ENCODE assay signal across 34 cellular contexts in genomic region chr2:172887280-172887679, GRCh38.
"Had no signal": no experiment of that assay in that cellular context is flagged by ENCODE, and none has a peak within 500 bp of the region (broad histone marks: within the 10 kb centered on the region; RNA-seq: fewer than 3 reads in every experiment).

No MANE protein-coding gene starts in this region.

- H3K36me3 Mint-ChIP-seq: activated CD4-positive, alpha-beta memory T cell treated with anti-CD3 and anti-CD28 coated beads for 36 hours; activated CD8-positive, alpha-beta memory T cell treated with anti-CD3 and anti-CD28 coated beads, Interleukin-2, amount 10 ng/mL, durations not matched to agents 7 days and 5 days; activated naive CD4-positive, alpha-beta T cell treated with anti-CD3 and anti-CD28 coated beads, Interleukin-2, amount 10 ng/mL, durations not matched to agents 7 days and 5 days; activated naive CD4-positive, alpha-beta T cell treated with anti-CD3 and anti-CD28 coated beads, Interleukin-2, amount 50 U/mL, for 72 hours; activated naive CD8-positive, alpha-beta T cell treated with anti-CD3 and anti-CD28 coated beads, Interleukin-2, amount 10 ng/mL, durations not matched to agents 7 days and 5 days; brain had no signal

- ATAC-seq: activated CD4-positive, CD25-positive, alpha-beta regulatory T cell treated with anti-CD3 and anti-CD28 coated beads, Interleukin-2, amount 50 U/mL, for 24 hours; activated CD8-positive, alpha-beta memory T cell treated with anti-CD3 and anti-CD28 coated beads, Interleukin-2, amount 10 ng/mL, durations not matched to agents 7 days and 5 days; activated CD8-positive, alpha-beta T cell treated with anti-CD3 and anti-CD28 coated beads, Interleukin-2, amount 10 ng/mL, durations not matched to agents 7 days and 5 days; activated naive CD4-positive, alpha-beta T cell treated with anti-CD3 and anti-CD28 coated beads, Interleukin-2, amount 50 U/mL, for 72 hours; foreskin keratinocyte; gastrocnemius medialis; heart left ventricle; T-helper 17 cell had no signal

- H3K27ac ChIP-seq: ascending aorta, breast epithelium, colonic mucosa, epithelial cell of prostate, foreskin keratinocyte, gastrocnemius medialis, heart left ventricle, WERI-Rb-1 had no signal

- DNase-seq: activated B cell treated with CpG ODN at 0.5 μM for 24 hours; activated CD4-positive, alpha-beta memory T cell treated with anti-CD3 and anti-CD28 coated beads for 36 hours; activated CD4-positive, alpha-beta T cell treated with anti-CD3 and anti-CD28 coated beads for 48 hours; activated CD8-positive, alpha-beta memory T cell treated with anti-CD3 and anti-CD28 coated beads, Interleukin-2, amount 10 ng/mL, durations not matched to agents 7 days and 5 days; activated CD8-positive, alpha-beta memory T cell treated with anti-CD3 and anti-CD28 coated beads, Interleukin-2, amount 50 U/mL, for 4 hours; activated CD8-positive, alpha-beta T cell treated with anti-CD3 and anti-CD28 coated beads, Interleukin-2, amount 10 ng/mL, durations not matched to agents 7 days and 5 days; activated effector memory CD4-positive, alpha-beta T cell treated with anti-CD3 and anti-CD28 coated beads, Interleukin-2, amount 50 U/mL, for 16 hours; activated naive CD4-positive, alpha-beta T cell; activated naive CD4-positive, alpha-beta T cell treated with anti-CD3 and anti-CD28 coated beads, Interleukin-2, amount 10 ng/mL, durations not matched to agents 7 days and 5 days; activated naive CD8-positive, alpha-beta T cell treated with anti-CD3 and anti-CD28 coated beads, Interleukin-2, amount 10 ng/mL, durations not matched to agents 7 days and 5 days; activated T-cell treated with anti-CD3 and anti-CD28 coated beads, Interleukin-2, amount 50 U/mL, for 1 hour; activated T-cell treated with anti-CD3 and anti-CD28 coated beads, Interleukin-2, amount 50 U/mL, for 48 hours; central memory CD4-positive, alpha-beta T cell; cerebellar nuclear complex; colonic mucosa; effector CD8-positive, alpha-beta T cell; foreskin keratinocyte; gastrocnemius medialis; glutamatergic neuron; heart left ventricle; T-helper 1 cell; T-helper 17 cell; T1000; WERI-Rb-1 had no signal

- H3K27me3 ChIP-seq: ascending aorta, breast epithelium, cardiac muscle cell, colonic mucosa, gastrocnemius medialis, heart left ventricle had no signal

- H3K27me3 Mint-ChIP-seq: brain had no signal

- H3K27ac Mint-ChIP-seq: activated B cell treated with CpG ODN at 0.5 μM for 24 hours; activated CD4-positive, alpha-beta memory T cell treated with anti-CD3 and anti-CD28 coated beads for 36 hours; activated CD8-positive, alpha-beta memory T cell treated with anti-CD3 and anti-CD28 coated beads, Interleukin-2, amount 10 ng/mL, durations not matched to agents 7 days and 5 days; activated CD8-positive, alpha-beta T cell treated with anti-CD3 and anti-CD28 coated beads, Interleukin-2, amount 10 ng/mL, durations not matched to agents 7 days and 5 days; activated naive CD4-positive, alpha-beta T cell treated with anti-CD3 and anti-CD28 coated beads, Interleukin-2, amount 10 ng/mL, durations not matched to agents 7 days and 5 days; activated naive CD4-positive, alpha-beta T cell treated with anti-CD3 and anti-CD28 coated beads, Interleukin-2, amount 50 U/mL, for 72 hours; activated naive CD8-positive, alpha-beta T cell treated with anti-CD3 and anti-CD28 coated beads, Interleukin-2, amount 10 ng/mL, durations not matched to agents 7 days and 5 days; activated T-helper 1 cell treated with anti-CD3 and anti-CD28 coated beads, Interleukin-12 subunit alpha, Interleukin-12 subunit beta, Interleukin-2, Interleukin-4 antibody, amounts not matched to agents 30 ng/mL and 10 ng/mL and 1 ng/mL, durations not matched to agents 14 hours and 24 hours and 36 hours; activated T-helper 2 cell treated with anti-CD3 and anti-CD28 coated beads, Interferon-gamma antibody, Interleukin-2, Interleukin-4, amounts not matched to agents 10 μg/mL and 5 μg/mL and 100 μg/mL, durations not matched to agents 14 hours and 24 hours and 36 hours; brain; T-helper 17 cell; T-helper 2 cell treated with Interferon-gamma antibody and Interleukin-4, amounts not matched to agents 5 μg/mL and 100 μg/mL, for 36 hours had no signal

- H3K4me1 Mint-ChIP-seq: activated B cell treated with CpG ODN at 0.5 μM for 24 hours; activated CD8-positive, alpha-beta memory T cell treated with anti-CD3 and anti-CD28 coated beads, Interleukin-2, amount 10 ng/mL, durations not matched to agents 7 days and 5 days; activated naive CD4-positive, alpha-beta T cell treated with anti-CD3 and anti-CD28 coated beads, Interleukin-2, amount 10 ng/mL, durations not matched to agents 7 days and 5 days; activated naive CD8-positive, alpha-beta T cell treated with anti-CD3 and anti-CD28 coated beads, Interleukin-2, amount 10 ng/mL, durations not matched to agents 7 days and 5 days had no signal

- H3K4me1 ChIP-seq: ascending aorta, breast epithelium, colonic mucosa, foreskin keratinocyte had no signal

- H3K9me3 ChIP-seq: ascending aorta, breast epithelium, colonic mucosa, gastrocnemius medialis, heart left ventricle had no signal

- H3K36me3 ChIP-seq: ascending aorta, breast epithelium, cardiac muscle cell, colonic mucosa, gastrocnemius medialis, heart left ventricle, WERI-Rb-1 had no signal

- H3K9me3 Mint-ChIP-seq: activated B cell treated with CpG ODN at 0.5 μM for 24 hours; activated CD4-positive, alpha-beta memory T cell treated with anti-CD3 and anti-CD28 coated beads for 36 hours; activated naive CD4-positive, alpha-beta T cell treated with anti-CD3 and anti-CD28 coated beads, Interleukin-2, amount 10 ng/mL, durations not matched to agents 7 days and 5 days; activated naive CD4-positive, alpha-beta T cell treated with anti-CD3 and anti-CD28 coated beads, Interleukin-2, amount 50 U/mL, for 72 hours; activated naive CD8-positive, alpha-beta T cell treated with anti-CD3 and anti-CD28 coated beads, Interleukin-2, amount 10 ng/mL, durations not matched to agents 7 days and 5 days; activated T-helper 1 cell treated with anti-CD3 and anti-CD28 coated beads, Interleukin-12 subunit alpha, Interleukin-12 subunit beta, Interleukin-2, Interleukin-4 antibody, amounts not matched to agents 30 ng/mL and 10 ng/mL and 1 ng/mL, durations not matched to agents 14 hours and 24 hours and 36 hours; activated T-helper 2 cell treated with anti-CD3 and anti-CD28 coated beads, Interferon-gamma antibody, Interleukin-2, Interleukin-4, amounts not matched to agents 10 μg/mL and 5 μg/mL and 100 μg/mL, durations not matched to agents 14 hours and 24 hours and 36 hours; brain; T-helper 2 cell treated with Interferon-gamma antibody and Interleukin-4, amounts not matched to agents 5 μg/mL and 100 μg/mL, for 36 hours had no signal

- H3K4me3 Mint-ChIP-seq: activated B cell treated with CpG ODN at 0.5 μM for 24 hours; activated CD4-positive, alpha-beta memory T cell treated with anti-CD3 and anti-CD28 coated beads for 36 hours; activated CD8-positive, alpha-beta memory T cell treated with anti-CD3 and anti-CD28 coated beads, Interleukin-2, amount 10 ng/mL, durations not matched to agents 7 days and 5 days; activated CD8-positive, alpha-beta T cell treated with anti-CD3 and anti-CD28 coated beads, Interleukin-2, amount 10 ng/mL, durations not matched to agents 7 days and 5 days; activated naive CD4-positive, alpha-beta T cell treated with anti-CD3 and anti-CD28 coated beads, Interleukin-2, amount 10 ng/mL, durations not matched to agents 7 days and 5 days; activated naive CD8-positive, alpha-beta T cell treated with anti-CD3 and anti-CD28 coated beads, Interleukin-2, amount 10 ng/mL, durations not matched to agents 7 days and 5 days; activated T-helper 1 cell treated with anti-CD3 and anti-CD28 coated beads, Interleukin-12 subunit alpha, Interleukin-12 subunit beta, Interleukin-2, Interleukin-4 antibody, amounts not matched to agents 30 ng/mL and 10 ng/mL and 1 ng/mL, durations not matched to agents 14 hours and 24 hours and 36 hours; brain; T-helper 17 cell; T-helper 2 cell treated with Interferon-gamma antibody and Interleukin-4, amounts not matched to agents 5 μg/mL and 100 μg/mL, for 36 hours had no signal

- H3K4me3 ChIP-seq: ascending aorta, breast epithelium, cardiac muscle cell, colonic mucosa, gastrocnemius medialis, heart left ventricle had no signal
